In genomic region chr2:100888602-100889001, GRCh38 we compare ENCODE assay signal across 1 cellular context.
TF ChIP-seq lines count a peak whose summit lies in the region.

No MANE protein-coding gene starts in this region.

TF ChIP-seq in H1, 55 proteins besides CTCF, POLR2A, EP300 and RAD21:
- TF ChIP-seq MAX (IDR thresholded peaks at IDR 0.05): no peak
